ENCODE assay signal across 1 cellular context in genomic region chr9:16651445-16651964, GRCh38.
TF ChIP-seq lines count a peak whose summit lies in the region.

No MANE protein-coding gene starts in this region.

TF ChIP-seq in GM23338, 12 proteins besides CTCF, POLR2A, EP300 and RAD21 (continued from another document):
- no peak for TF ChIP-seq ZNF462 (CRISPR knock-in tag; IDR thresholded peaks at IDR 0.05)
- no peak for TF ChIP-seq ZNF331 (CRISPR knock-in tag; IDR thresholded peaks at IDR 0.05; ENCODE audit: low read depth)
- no peak for TF ChIP-seq CREB1 (CRISPR knock-in tag; IDR thresholded peaks at IDR 0.05; ENCODE audit: low read depth)
